ENCODE assay signal across 1 cellular context in genomic region chr15:66269326-66270090, GRCh38.
TF ChIP-seq lines count a peak whose summit lies in the region.

No MANE protein-coding gene starts in this region.

TF ChIP-seq in HepG2, 621 proteins besides CTCF, POLR2A, EP300 and RAD21:
- TF ChIP-seq ZNF589 (CRISPR knock-in tag; conservative IDR thresholded peaks at IDR 0.05) (no peak), ZFP90 (CRISPR knock-in tag; IDR thresholded peaks at IDR 0.05; ENCODE audit: borderline replicate concordance) (no peak), ZNF839 (CRISPR knock-in tag; IDR thresholded peaks at IDR 0.05; ENCODE audit: borderline replicate concordance) (no peak)
- TF ChIP-seq, protein P1, sequence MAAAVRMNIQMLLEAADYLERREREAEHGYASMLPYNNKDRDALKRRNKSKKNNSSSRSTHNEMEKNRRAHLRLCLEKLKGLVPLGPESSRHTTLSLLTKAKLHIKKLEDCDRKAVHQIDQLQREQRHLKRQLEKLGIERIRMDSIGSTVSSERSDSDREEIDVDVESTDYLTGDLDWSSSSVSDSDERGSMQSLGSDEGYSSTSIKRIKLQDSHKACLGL (CRISPR knock-in tag; IDR thresholded peaks at IDR 0.05) = no peak
TF ChIP-seq in HepG2: peak in this region for 0.
